Comparison of ENCODE assay signal across 1 cellular context in genomic region chr5:34709861-34710673, GRCh38.
TF ChIP-seq lines count a peak whose summit lies in the region.

No MANE protein-coding gene starts in this region.

TF ChIP-seq in HepG2, 621 proteins besides CTCF, POLR2A, EP300 and RAD21 (continued from another document):
- 0 out of 2 replicates have a peak, but pooled peaks have one; percentile 16 for TF ChIP-seq HOMEZ (CRISPR knock-in tag; IDR thresholded peaks at IDR 0.05; ENCODE audit: low read depth)
- TF ChIP-seq ZBTB40 (IDR thresholded peaks at IDR 0.05) = no peak
- TF ChIP-seq ZBTB40 (CRISPR knock-in tag; IDR thresholded peaks at IDR 0.05) = no peak
- TF ChIP-seq CHD4 (IDR thresholded peaks at IDR 0.05; ENCODE audit: borderline replicate concordance, low read length) = no peak
- TF ChIP-seq NR2F1 (CRISPR knock-in tag; IDR thresholded peaks at IDR 0.05) = no peak
- 0 out of 2 replicates have a peak, but pooled peaks have one; percentile 9 for TF ChIP-seq FOSL2 (CRISPR knock-in tag; IDR thresholded peaks at IDR 0.05)
- 0 out of 2 replicates have a peak, but pooled peaks have one; percentile 7 for TF ChIP-seq ARID5B (CRISPR knock-in tag; IDR thresholded peaks at IDR 0.05)
- no peak for TF ChIP-seq ZNF121 (CRISPR knock-in tag; IDR thresholded peaks at IDR 0.05)
